In the genomic region with DNA sequence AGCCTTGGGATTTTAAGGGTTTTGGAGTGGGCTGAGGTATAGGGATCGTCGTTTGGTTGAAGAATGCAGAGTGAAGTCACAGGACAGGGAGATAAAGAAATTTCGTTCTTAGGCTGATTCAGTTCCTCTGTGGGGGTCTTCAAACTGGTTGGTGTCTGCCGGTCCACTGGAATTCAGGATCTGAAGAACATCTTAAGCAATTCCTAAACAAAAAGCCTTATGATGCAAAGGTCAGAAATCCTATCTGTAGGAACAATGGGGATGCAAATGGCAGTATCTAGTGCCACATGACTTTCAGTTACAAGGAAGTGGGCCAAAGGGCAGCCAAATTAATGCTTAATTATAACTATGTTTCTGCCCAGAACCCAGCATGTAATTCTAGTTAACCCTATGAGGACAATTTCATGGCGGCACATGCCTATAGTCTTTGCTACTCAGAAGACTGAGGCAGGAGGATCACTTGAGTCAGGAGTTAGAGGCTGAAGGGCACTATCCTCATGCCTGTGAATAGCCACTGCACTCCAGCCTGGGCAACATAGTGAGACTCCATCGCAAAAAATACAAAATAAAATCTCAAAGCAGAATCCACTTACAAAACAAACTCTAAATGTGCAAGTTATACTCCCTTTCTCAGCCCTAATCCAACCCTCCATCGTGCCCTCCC, we compare ENCODE assay signal across 22 cellular contexts. TPM values are rescaled to one million over a fixed set of nuclear protein-coding genes. Genes with fewer than 3 reads are reported as not detected.
A peak's percentile ranks its signal among the peaks of the same experiment; 100 is the strongest.
DNase-seq lines count a peak whose midpoint lies in the region; ATAC-seq, FAIRE-seq and TF ChIP-seq lines count a peak whose summit lies in the region.
"Had no signal": no experiment of that assay in that cellular context is flagged by ENCODE, and none has a peak within 500 bp of the region (broad histone marks: within the 10 kb centered on the region; RNA-seq: fewer than 3 reads in every experiment).

No MANE protein-coding gene starts in this region.

- TF ChIP-seq EP300 in H1 (IDR thresholded peaks at IDR 0.05; ENCODE audit: borderline replicate concordance in 1 of 2, low read depth in 2 of 2, low read length in 2 of 2) = no peak

- H3K79me2 ChIP-seq in H1 (ENCODE audit: control insufficient read depth in 1 of 2, insufficient read depth in 2 of 2, low read length in 2 of 2) = no peaks in the 10 kb centered on the region

- H2AK5ac ChIP-seq in H1 (ENCODE audit: low read depth, low read length) = no peak overlapping the region; the same call in 1 of the 2 replicates

- ATAC-seq in HG02759 (IDR thresholded peaks at IDR 0.05; ENCODE audit: unreplicated experiment) (no peak), GM19452 (IDR thresholded peaks at IDR 0.05; ENCODE audit: unreplicated experiment) (no peak)
- ATAC-seq: effector memory CD8-positive, alpha-beta T cell; stimulated activated effector memory CD8-positive, alpha-beta T cell treated with anti-CD3 and anti-CD28 coated beads, Interleukin-12 subunit alpha, Interleukin-12 subunit beta, amount 100 ng/mL, for 72 hours had no signal

- no peak overlapping the region for H3K4ac ChIP-seq in H1 (replicated peaks; ENCODE audit: insufficient read length, low read depth, low read length)

- no peak overlapping the region for H2BK120ac ChIP-seq in H1 (replicated peaks; ENCODE audit: low read depth, low read length)

- H2BK15ac ChIP-seq in H1 (ENCODE audit: low read length) = no peak overlapping the region

- H3K4me1 ChIP-seq in HUES48 (ENCODE audit: control insufficient read depth, insufficient read depth, low read length) (peaks cover 27% of the 10 kb centered on the region), H1 (replicated peaks in 1 of 4; ENCODE audit: control insufficient read depth in 3 of 4, insufficient read depth in 4 of 4, low read length in 3 of 4) (peaks cover 2 to 18% (median 16%) of the 10 kb centered on the region in 4 experiments), liver (ENCODE audit: control insufficient read depth in 4 of 4, insufficient read depth in 4 of 4, low read length in 3 of 4) (peaks cover 5 to 49% (median 7%) of the 10 kb centered on the region in 4 donors), uterus (no peaks in the 10 kb centered on the region)

- H4K91ac ChIP-seq in H1 (replicated peaks; ENCODE audit: insufficient read length, low read length) = peak overlapping the region; percentile 22

- H3K14ac ChIP-seq in H1 (ENCODE audit: insufficient read length) = no peak overlapping the region

- H3K36me3 ChIP-seq in HUES48 (ENCODE audit: control insufficient read depth, insufficient read depth, low read length) (no peaks in the 10 kb centered on the region), H1 (ENCODE audit: control insufficient read depth in 2 of 4, insufficient read depth in 4 of 4, low read length in 3 of 4) (no peaks in the 10 kb centered on the region), liver (ENCODE audit: control insufficient read depth in 4 of 4, insufficient read depth in 3 of 4, low read depth in 1 of 4, low read length in 3 of 4) (no peaks in the 10 kb centered on the region), uterus (no peaks in the 10 kb centered on the region)
- H3K36me3 ChIP-seq: SJCRH30, spleen had no signal

- peaks cover 10% of the 10 kb centered on the region; the same call in 1 of the 2 replicates for H3K9me3 ChIP-seq in HUES48 (ENCODE audit: control insufficient read depth, insufficient read depth, low read length)
- peaks cover 0 to 12% of the 10 kb centered on the region in 2 experiments; a peak in 2 of 4 replicates for H3K9me3 ChIP-seq in H1 (ENCODE audit: insufficient read depth in 2 of 2, low read depth in 1 of 2, low read length in 1 of 2)
- H3K9me3 ChIP-seq in liver (ENCODE audit: control insufficient read depth in 4 of 4, low read length in 3 of 4) = no peaks in the 10 kb centered on the region
- H3K9me3 ChIP-seq in uterus = no peaks in the 10 kb centered on the region

- intact Hi-C loops in uterus (cut with DNase I; ENCODE audit: low total_unique reads) = no loop called here

- peak overlapping the region; percentile 29; the same call in 1 of the 2 replicates for H2BK12ac ChIP-seq in H1 (ENCODE audit: low read depth, low read length)

- H3K27ac ChIP-seq in HUES48 (ENCODE audit: low read depth, low read length) (peak overlapping the region; percentile 44), H1 (ENCODE audit: low read depth, low read length) (no peak overlapping the region; the same call in 1 of the 2 replicates), liver (ENCODE audit: low read depth in 1 of 2, low read length in 2 of 2) (peak overlapping the region; percentile 83 to 96), uterus (peak overlapping the region; percentile 30 to 35)
- H3K27ac ChIP-seq: SJCRH30, spleen had no signal

- H3K9ac ChIP-seq in HUES48 (ENCODE audit: low read depth, low read length) = no peak overlapping the region; the same call in 1 of the 2 replicates
- H3K9ac ChIP-seq in H1 (replicated peaks in 1 of 4; ENCODE audit: extremely low read depth in 1 of 4, low read depth in 3 of 4, low read length in 3 of 4) = no peak overlapping the region
- H3K9ac ChIP-seq in liver (ENCODE audit: low read depth in 1 of 2, low read length in 2 of 2) = peak overlapping the region; percentile 13 to 32

- no peak overlapping the region for H2BK5ac ChIP-seq in H1 (ENCODE audit: low read depth, low read length)

- peak overlapping the region; percentile 19; the same call in 1 of the 2 replicates for H2AFZ ChIP-seq in H1 (ENCODE audit: low read length)

- no peak overlapping the region; the same call in 1 of the 2 replicates for H4K8ac ChIP-seq in H1 (ENCODE audit: extremely low read depth, insufficient read depth, low read length)

- POLR2A ChIA-PET in H1 (lab: Charles Lee; ENCODE audit: partially characterized antibody) = interaction anchor here (0.9 to 4.7 kb wide), 5 partner anchors 10 to 22 kb away, joined by 3 to 22 read pairs (median 4); a partner anchor contains a TSS

- H2BK20ac ChIP-seq in H1 (ENCODE audit: low read length) = 0 out of 2 replicates have a peak overlapping the region, but pooled peaks have one; percentile 9

- no peak for FAIRE-seq in H1 (lab: Jason Lieb, UNC)
- FAIRE-seq in H54 (lab: Jason Lieb, UNC) = no peak
- FAIRE-seq: colon had no signal

- H4K5ac ChIP-seq in H1 (ENCODE audit: insufficient read length, low read depth, low read length) = no peak overlapping the region

- WGBS in H1 (ENCODE audit: extremely low coverage in 1 of 2, insufficient coverage in 1 of 2, insufficient read length in 1 of 2, insufficient replicate concordance in 2 of 2, low coverage in 1 of 2, low lambda C conversion rate in 2 of 2, missing lambda C conversion rate in 1 of 2), 2 experiments = 60% methylated on average over 7 of the region's 7 CpGs; no CpG with 5 or more reads in 1 of the 2 experiments
- 63% methylated on average over 7 of the region's 7 CpGs for WGBS in liver

- no peaks in the 10 kb centered on the region for H3K79me1 ChIP-seq in H1 (ENCODE audit: low read depth, low read length)

- H3K4me3 ChIP-seq in HUES48 (ENCODE audit: low read depth, low read length) (no peak overlapping the region; the same call in 1 of the 2 replicates), H1 (ENCODE audit: extremely low read depth in 1 of 4, insufficient read depth in 2 of 4, low read depth in 3 of 4, low read length in 4 of 4) (peak overlapping the region in 1 of 4 experiments; percentile 3; a peak in 1 of 8 replicates), liver (ENCODE audit: low read depth in 1 of 3, low read length in 3 of 3) (peak overlapping the region; percentile 21 to 50 (median 31)), uterus (no peak overlapping the region)
- H3K4me3 ChIP-seq: SJCRH30, spleen had no signal

- H3K56ac ChIP-seq in H1 (replicated peaks; ENCODE audit: insufficient read length, low read depth, low read length) = no peak overlapping the region

- H3K23ac ChIP-seq in H1 (ENCODE audit: insufficient read length) = no peak overlapping the region

- TF ChIP-seq CTCF in H1 (IDR thresholded peaks at IDR 0.05; ENCODE audit: control extremely low read depth in 1 of 3, insufficient read depth in 1 of 3, low read depth in 1 of 3, low read length in 3 of 3) (no peak), liver (IDR thresholded peaks at IDR 0.05; ENCODE audit: low read depth, low read length, missing input control) (no peak), uterus (IDR thresholded peaks at IDR 0.05) (no peak)

- TF ChIP-seq RAD21 in H1 (IDR thresholded peaks at IDR 0.05 in 1 of 2, conservative IDR thresholded peaks at IDR 0.05 in 1 of 2; ENCODE audit: low read depth in 2 of 2, low read length in 2 of 2) (no peak), liver (IDR thresholded peaks at IDR 0.05) (no peak)

- peaks cover 4% of the 10 kb centered on the region; the same call in 1 of the 2 replicates for H3K23me2 ChIP-seq in H1 (ENCODE audit: low read depth, low read length)

- no peaks in the 10 kb centered on the region for H4K20me1 ChIP-seq in H1 (replicated peaks in 1 of 2; ENCODE audit: control insufficient read depth in 1 of 2, insufficient read depth in 2 of 2, low read length in 2 of 2)

- CTCF ChIA-PET in H1 (lab: Charles Lee; ENCODE audit: partially characterized antibody) = interaction anchor here (1.3 to 1.8 kb wide), 3 partner anchors 8 to 142 kb away, joined by 4 to 8 read pairs (median 4); no protein-coding TSS in a partner anchor

- H3K4me2 ChIP-seq in H1 (ENCODE audit: insufficient read depth in 1 of 2, low read depth in 2 of 2, low read length in 2 of 2) = peak overlapping the region; percentile 16 to 52; a peak in 2 of 4 replicates

- no peak overlapping the region for H3K18ac ChIP-seq in H1 (ENCODE audit: extremely low read depth, low read length)

- TF ChIP-seq POLR2A in H1 (IDR thresholded peaks at IDR 0.05; ENCODE audit: control extremely low read depth in 1 of 2, low read depth in 2 of 2, low read length in 2 of 2) (no peak), uterus (IDR thresholded peaks at IDR 0.05) (no peak), H54 (IDR thresholded peaks at IDR 0.05; ENCODE audit: low read depth, low read length) (no peak)

- H3K27me3 ChIP-seq in HUES48 (ENCODE audit: control insufficient read depth, insufficient read depth, low read length) (no peaks in the 10 kb centered on the region), H1 (replicated peaks in 1 of 4; ENCODE audit: control insufficient read depth in 3 of 4, extremely low read depth in 1 of 4, insufficient read depth in 3 of 4, low read length in 3 of 4) (no peaks in the 10 kb centered on the region), liver (ENCODE audit: control insufficient read depth in 4 of 4, insufficient read depth in 4 of 4, low read length in 3 of 4) (no peaks in the 10 kb centered on the region), uterus (no peaks in the 10 kb centered on the region)

- DNase-seq in H1 (ENCODE audit: low read depth in 1 of 2, low spot score in 2 of 2) = no peak
- no peak for DNase-seq in uterus
- DNase-seq in H54 (ENCODE audit: insufficient read length, low spot score) = no peak
- DNase-seq: activated T-cell treated with anti-CD3 and anti-CD28 coated beads, Interleukin-2, amount 50 U/mL, for 24 hours; CD4-positive, alpha-beta T cell; DMS 273 treated with DMSO at 0.1 percent for 48 hours; effector memory CD8-positive, alpha-beta T cell; Kasumi-1; NCI-H1930; NCI-H69; SJCRH30; spleen; stimulated activated CD4-positive, alpha-beta T cell treated with anti-CD3 and anti-CD28 coated beads, Interleukin-2, amount 100 ng/mL, for 48 hours had no signal

RNA-seq across cellular contexts. Expression of a gene that starts 4.6 kb away (rescaled TPM):
- 9.7 and 9.9 TPM in 2 replicates for total RNA-seq in H1 (2021; fragmentation: NEBNext Ultra II Directional; extraction: Animal tissue kit (Norgen Biotek cat#: 25700))
- polyA plus RNA-seq in H1 (2011; rRNA removed) (9.0 and 11.9 TPM in 2 replicates), liver (10 to 100 TPM; 14.4 to 38.9 TPM)
- polyA plus RNA-seq in H1 (2011; cell fraction: cytosol; rRNA removed) = 8.0 TPM
- 8.4 TPM for polyA plus RNA-seq in H1 (2011; cell fraction: nucleus; rRNA removed)
- 6.6 to 8.4 TPM (median 7.0 TPM) in 4 replicates for polyA plus RNA-seq in H1 (2012, experiment 1 of 2)
- 5.1 TPM for polyA plus RNA-seq in H1 (2012, experiment 2 of 2)
- polyA plus RNA-seq in H1 (2013, experiment 1 of 2) = 9.4 TPM
- 9.3 TPM for polyA plus RNA-seq in H1 (2013, experiment 2 of 2)
- 14.3 and 14.7 TPM in 2 replicates for polyA minus RNA-seq in H1 (2011; rRNA and poly(A)+ RNA removed)
- 14.3 TPM for polyA minus RNA-seq in H1 (2011; cell fraction: cytosol; rRNA and poly(A)+ RNA removed)
- polyA minus RNA-seq in H1 (2011; cell fraction: nucleus; rRNA and poly(A)+ RNA removed) = 13.5 TPM
- total RNA-seq in liver (10 to 100 TPM in 1 of 2 donors, 1 to 10 TPM in 1; 8.0 to 79.7 TPM), uterus (10 to 100 TPM in 2 of 4 donors, 1 to 10 TPM in 2; 1.3 to 32.3 (median 12.6) TPM)
- total RNA-seq: CD4-positive, alpha-beta T cell; T-helper 1 cell treated with Interleukin-12 subunit alpha and Interleukin-12 subunit beta and Interleukin-4 antibody, amounts not matched to agents 30 ng/mL and 1 ng/mL, for 36 hours had no signal

RNA-seq across cellular contexts. Expression of a gene that starts 15.6 kb away (rescaled TPM):
- total RNA-seq in H1 (2021; fragmentation: NEBNext Ultra II Directional; extraction: Animal tissue kit (Norgen Biotek cat#: 25700)) = 16.3 TPM in 2 replicates
- polyA plus RNA-seq in H1 (2011; rRNA removed) (8.5 and 8.7 TPM in 2 replicates), liver (1 to 10 TPM; 4.7 to 5.7 TPM)
- polyA plus RNA-seq in H1 (2011; cell fraction: cytosol; rRNA removed) = 8.8 TPM
- 6.9 TPM for polyA plus RNA-seq in H1 (2011; cell fraction: nucleus; rRNA removed)
- 9.7 to 12.2 TPM (median 10.6 TPM) in 4 replicates for polyA plus RNA-seq in H1 (2012, experiment 1 of 2)
- 11.4 TPM for polyA plus RNA-seq in H1 (2012, experiment 2 of 2)
- 12.9 TPM for polyA plus RNA-seq in H1 (2013, experiment 1 of 2)
- polyA plus RNA-seq in H1 (2013, experiment 2 of 2) = 12.9 TPM
- 8.1 and 9.2 TPM in 2 replicates for polyA minus RNA-seq in H1 (2011; rRNA and poly(A)+ RNA removed)
- 8.0 TPM for polyA minus RNA-seq in H1 (2011; cell fraction: cytosol; rRNA and poly(A)+ RNA removed)
- polyA minus RNA-seq in H1 (2011; cell fraction: nucleus; rRNA and poly(A)+ RNA removed) = 10.1 TPM
- total RNA-seq in liver (10 to 100 TPM in 1 of 2 donors, 1 to 10 TPM in 1; 7.9 to 12.8 TPM), uterus (10 to 100 TPM; 14.1 to 64.6 (median 40.2) TPM)

RNA-seq across cellular contexts. Expression of a gene that starts 53.6 kb away (rescaled TPM):
- total RNA-seq in H1 (2021; fragmentation: NEBNext Ultra II Directional; extraction: Animal tissue kit (Norgen Biotek cat#: 25700)) = 9.4 and 9.8 TPM in 2 replicates
- polyA plus RNA-seq in H1 (2011; rRNA removed) (12.6 and 15.4 TPM in 2 replicates), liver (1 to 10 TPM; 7.9 to 8.8 TPM)
- 11.3 TPM for polyA plus RNA-seq in H1 (2011; cell fraction: cytosol; rRNA removed)
- polyA plus RNA-seq in H1 (2011; cell fraction: nucleus; rRNA removed) = 21.6 TPM
- 9.8 to 12.4 TPM (median 11.1 TPM) in 4 replicates for polyA plus RNA-seq in H1 (2012, experiment 1 of 2)
- 10.3 TPM for polyA plus RNA-seq in H1 (2012, experiment 2 of 2)
- polyA plus RNA-seq in H1 (2013, experiment 1 of 2) = 11.2 TPM
- polyA plus RNA-seq in H1 (2013, experiment 2 of 2) = 11.1 TPM
- polyA minus RNA-seq in H1 (2011; rRNA and poly(A)+ RNA removed) = 19.3 and 23.0 TPM in 2 replicates
- polyA minus RNA-seq in H1 (2011; cell fraction: cytosol; rRNA and poly(A)+ RNA removed) = 8.4 TPM
- 19.6 TPM for polyA minus RNA-seq in H1 (2011; cell fraction: nucleus; rRNA and poly(A)+ RNA removed)
- total RNA-seq in liver (10 to 100 TPM in 1 of 2 donors, 1 to 10 TPM in 1; 1.5 to 10.7 TPM), uterus (1 to 10 TPM in 2 of 4 donors, under 1 TPM in 1, not detected in 1; under 0.01 to 4.2 (median 4.2) TPM)
- total RNA-seq: G401, HT1080, SJCRH30 had no signal

Comparison
In these comparisons a context has a peak if more than half of its experiments do, and no peak if none do; other contexts are left out.
1. H3K4me3 ChIP-seq: peak in liver (3 of 3); none in HUES48 (single experiment) and uterus (0 of 2).
2. H3K9ac ChIP-seq: peak in liver (2 of 2); none in HUES48 (single experiment) and H1 (0 of 4).